In genomic region chr2:168470880-168471475, GRCh38 we compare ENCODE assay signal across 10 cellular contexts. TPM values are rescaled to one million over a fixed set of nuclear protein-coding genes. Genes with fewer than 3 reads are reported as not detected.
DNase-seq lines count a peak whose midpoint lies in the region; ATAC-seq and FAIRE-seq lines count a peak whose summit lies in the region.
"Had no signal": no experiment of that assay in that cellular context is flagged by ENCODE, and none has a peak within 500 bp of the region (broad histone marks: within the 10 kb centered on the region; RNA-seq: fewer than 3 reads in every experiment).

No MANE protein-coding gene starts in this region.

- H3K23ac ChIP-seq in mesenchymal stem cell (ENCODE audit: low read length in 2 of 2): no peak overlapping the region

- H3K36me3 ChIP-seq in mesenchymal stem cell (ENCODE audit: control insufficient read depth in 1 of 2, insufficient read depth in 2 of 2, low read depth in 1 of 2, low read length in 2 of 2): no peaks in the 10 kb centered on the region
- H3K36me3 ChIP-seq: stomach had no signal

- peaks cover 5% of the 10 kb centered on the region for H3K4me1 ChIP-seq in mesenchymal stem cell (ENCODE audit: control insufficient read depth, insufficient read depth, low read depth, low read length)

- no peak overlapping the region for H2BK5ac ChIP-seq in mesenchymal stem cell (ENCODE audit: low read depth, low read length, poor library complexity, severe bottlenecking)

- 34% methylated on average over 3 of the region's 3 CpGs for WGBS in mesenchymal stem cell

- peaks cover 19% of the 10 kb centered on the region for H3K79me1 ChIP-seq in mesenchymal stem cell (replicated peaks; ENCODE audit: low read length, poor library complexity, severe bottlenecking)

- H3K27ac ChIP-seq in mesenchymal stem cell (ENCODE audit: low read length, poor library complexity, severe bottlenecking): peak overlapping the region; percentile 20

- FAIRE-seq in GM18507 (lab: Jason Lieb, UNC): peak; percentile 80
- FAIRE-seq: G401.6 had no signal

- H2BK120ac ChIP-seq in mesenchymal stem cell (ENCODE audit: low read depth, low read length): no peak overlapping the region

- ATAC-seq in GM21390 (IDR thresholded peaks at IDR 0.05; ENCODE audit: unreplicated experiment) (peak; percentile 38), HG03521 (IDR thresholded peaks at IDR 0.05; ENCODE audit: unreplicated experiment) (peak; percentile 43), HG03439 (IDR thresholded peaks at IDR 0.05; ENCODE audit: unreplicated experiment) (no peak)

- peak overlapping the region in 1 of 2 experiments; percentile 59 for H3K14ac ChIP-seq in mesenchymal stem cell (ENCODE audit: low read length in 2 of 2)

- no peaks in the 10 kb centered on the region for H3K27me3 ChIP-seq in mesenchymal stem cell (ENCODE audit: control insufficient read depth in 1 of 2, insufficient read depth in 1 of 2, low read length in 2 of 2)
- H3K27me3 ChIP-seq: stomach had no signal

- no peak overlapping the region for H3K4me2 ChIP-seq in mesenchymal stem cell (ENCODE audit: low read length, poor library complexity, severe bottlenecking)

- peak overlapping the region in 1 of 2 experiments; percentile 92 for H2BK12ac ChIP-seq in mesenchymal stem cell (ENCODE audit: low read length in 2 of 2)

- H2BK15ac ChIP-seq in mesenchymal stem cell (ENCODE audit: low read depth, poor library complexity, severe bottlenecking): no peak overlapping the region

- no peak overlapping the region for H3K4me3 ChIP-seq in mesenchymal stem cell (ENCODE audit: insufficient read depth in 1 of 2, low read depth in 1 of 2, low read length in 2 of 2)

- H4K91ac ChIP-seq in mesenchymal stem cell (ENCODE audit: low read length): no peak overlapping the region

- peak overlapping the region; percentile 72 for H4K8ac ChIP-seq in mesenchymal stem cell (ENCODE audit: low read length)

- H3K4ac ChIP-seq in mesenchymal stem cell (ENCODE audit: low read depth in 1 of 2, low read length in 2 of 2): no peak overlapping the region

- H2AFZ ChIP-seq in mesenchymal stem cell (ENCODE audit: low read depth, low read length): no peak overlapping the region

- H3K18ac ChIP-seq in mesenchymal stem cell (ENCODE audit: low read depth in 1 of 2, low read length in 2 of 2): no peak overlapping the region

- DNase-seq in GM18507 (ENCODE audit: extremely low spot score, insufficient read length, low read depth): no peak
- no peak for DNase-seq in mesenchymal stem cell
- no peak for DNase-seq in ecto neural progenitor cell (ENCODE audit: low spot score)
- no peak for DNase-seq in NCI-H146 (lab: John Stamatoyannopoulos, UW)
- DNase-seq in SIG-M5 (lab: John Stamatoyannopoulos, UW): no peak
- DNase-seq: stomach had no signal

- no peak overlapping the region for H2AK5ac ChIP-seq in mesenchymal stem cell (ENCODE audit: low read length, severe bottlenecking)

- no peaks in the 10 kb centered on the region for H3K9me3 ChIP-seq in mesenchymal stem cell (ENCODE audit: control insufficient read depth, low read length)
- H3K9me3 ChIP-seq: stomach had no signal

- H3K9ac ChIP-seq in mesenchymal stem cell (ENCODE audit: low read length): no peak overlapping the region

RNA-seq across cellular contexts. Expression of gene CERS6, which starts 14.9 kb away (rescaled TPM):
- polyA plus RNA-seq in mesenchymal stem cell (2013, experiment 1 of 2): 11.1 TPM
- 11.4 TPM for polyA plus RNA-seq in mesenchymal stem cell (2013, experiment 2 of 2)
